In genomic region chr5:57317341-57317740, GRCh38 we compare ENCODE assay signal across 15 cellular contexts.
DNase-seq lines count a peak whose midpoint lies in the region; ATAC-seq and TF ChIP-seq lines count a peak whose summit lies in the region.
"Had no signal": no experiment of that assay in that cellular context is flagged by ENCODE, and none has a peak within 500 bp of the region (broad histone marks: within the 10 kb centered on the region; RNA-seq: fewer than 3 reads in every experiment).

No MANE protein-coding gene starts in this region.

- H3K27me3 ChIP-seq in SJSA1 (replicated peaks): no peaks in the 10 kb centered on the region
- H3K27me3 ChIP-seq: body of pancreas, right lobe of liver had no signal

- H3K9me3 ChIP-seq in SJSA1 (replicated peaks): no peaks in the 10 kb centered on the region
- H3K9me3 ChIP-seq: body of pancreas, heart left ventricle, right lobe of liver had no signal

- peaks cover 20% of the 10 kb centered on the region for H3K4me1 ChIP-seq in SJSA1 (replicated peaks)
- H3K4me1 ChIP-seq: right lobe of liver had no signal

- TF ChIP-seq CTCF in fibroblast of pulmonary artery (IDR thresholded peaks at IDR 0.05; ENCODE audit: low read length, missing control alignments): no peak
- no peak for TF ChIP-seq CTCF in neural crest cell (conservative IDR thresholded peaks at IDR 0.05)

- no peak for ATAC-seq in stimulated activated effector memory CD8-positive, alpha-beta T cell treated with anti-CD3 and anti-CD28 coated beads, Interleukin-12 subunit alpha, Interleukin-12 subunit beta, amount 100 ng/mL, for 72 hours

- intact Hi-C loops in posterior cingulate gyrus (cut with DNase I): no loop called here

- H3K27ac ChIP-seq in SJSA1: peak overlapping the region; percentile 49
- H3K27ac ChIP-seq: body of pancreas, C4-2B, heart left ventricle had no signal

- peaks cover 9% of the 10 kb centered on the region for H3K9me3 Mint-ChIP-seq in neural crest cell
- H3K9me3 Mint-ChIP-seq in stimulated activated effector memory CD8-positive, alpha-beta T cell treated with anti-CD3 and anti-CD28 coated beads, Interleukin-12 subunit alpha, Interleukin-12 subunit beta, amount 100 ng/mL, for 72 hours: no peaks in the 10 kb centered on the region
- H3K9me3 Mint-ChIP-seq: activated naive CD4-positive, alpha-beta T cell treated with anti-CD3 and anti-CD28 coated beads for 36 hours had no signal

- H3K27ac Mint-ChIP-seq in neural crest cell (ENCODE audit: unreplicated experiment): peak overlapping the region; percentile 81
- no peak overlapping the region for H3K27ac Mint-ChIP-seq in stimulated activated effector memory CD8-positive, alpha-beta T cell treated with anti-CD3 and anti-CD28 coated beads, Interleukin-12 subunit alpha, Interleukin-12 subunit beta, amount 100 ng/mL, for 72 hours
- H3K27ac Mint-ChIP-seq: activated CD4-positive, alpha-beta T cell treated with anti-CD3 and anti-CD28 coated beads for 36 hours; activated naive CD4-positive, alpha-beta T cell treated with anti-CD3 and anti-CD28 coated beads for 36 hours had no signal

- no peaks in the 10 kb centered on the region for H3K36me3 ChIP-seq in SJSA1
- H3K36me3 ChIP-seq: heart left ventricle, right lobe of liver had no signal

- H3K4me3 ChIP-seq in SJSA1: no peak overlapping the region
- no peak overlapping the region for H3K4me3 ChIP-seq in fibroblast of pulmonary artery (replicated peaks; ENCODE audit: low read depth, low read length)
- H3K4me3 ChIP-seq: body of pancreas, heart left ventricle, right lobe of liver had no signal

- DNase-seq in SJSA1 (ENCODE audit: low read depth in 1 of 2, low spot score in 2 of 2): no peak
- DNase-seq in fibroblast of pulmonary artery (ENCODE audit: low read depth): peak; percentile 59
- no peak for DNase-seq in neural crest cell (ENCODE audit: low read depth, low spot score)
- no peak for DNase-seq in posterior cingulate gyrus
- no peak for DNase-seq in HPDE6-E6E7 (ENCODE audit: extremely low spot score)
- DNase-seq in NCI-H69 (lab: John Stamatoyannopoulos, UW): no peak
- DNase-seq in stimulated activated effector memory CD8-positive, alpha-beta T cell treated with anti-CD3 and anti-CD28 coated beads, Interleukin-12 subunit alpha, Interleukin-12 subunit beta, amount 100 ng/mL, for 72 hours (ENCODE audit: low spot score in 2 of 2): no peak
- DNase-seq: activated CD4-positive, alpha-beta T cell treated with anti-CD3 and anti-CD28 coated beads for 36 hours; activated naive CD4-positive, alpha-beta T cell treated with anti-CD3 and anti-CD28 coated beads for 36 hours; heart left ventricle; NCI-H2029 treated with DMSO at 0.1 percent for 48 hours; NCI-H524 treated with DMSO at 0.1 percent for 48 hours; right lobe of liver had no signal

- peaks cover 12% of the 10 kb centered on the region for H3K4me1 Mint-ChIP-seq in neural crest cell
- no peaks in the 10 kb centered on the region for H3K4me1 Mint-ChIP-seq in stimulated activated effector memory CD8-positive, alpha-beta T cell treated with anti-CD3 and anti-CD28 coated beads, Interleukin-12 subunit alpha, Interleukin-12 subunit beta, amount 100 ng/mL, for 72 hours

- no peaks in the 10 kb centered on the region for H3K27me3 Mint-ChIP-seq in neural crest cell (ENCODE audit: low read depth)

- H3K36me3 Mint-ChIP-seq in neural crest cell (ENCODE audit: low read depth): peaks cover 2% of the 10 kb centered on the region
- no peaks in the 10 kb centered on the region for H3K36me3 Mint-ChIP-seq in stimulated activated effector memory CD8-positive, alpha-beta T cell treated with anti-CD3 and anti-CD28 coated beads, Interleukin-12 subunit alpha, Interleukin-12 subunit beta, amount 100 ng/mL, for 72 hours

- H3K4me3 Mint-ChIP-seq in neural crest cell: no peak overlapping the region
- H3K4me3 Mint-ChIP-seq in stimulated activated effector memory CD8-positive, alpha-beta T cell treated with anti-CD3 and anti-CD28 coated beads, Interleukin-12 subunit alpha, Interleukin-12 subunit beta, amount 100 ng/mL, for 72 hours: no peak overlapping the region
- H3K4me3 Mint-ChIP-seq: activated CD4-positive, alpha-beta T cell treated with anti-CD3 and anti-CD28 coated beads for 36 hours; activated naive CD4-positive, alpha-beta T cell treated with anti-CD3 and anti-CD28 coated beads for 36 hours had no signal
